21 cellular contexts compared by ENCODE assay signal in genomic region chr15:62600376-62600775, GRCh38.
"Had no signal": no experiment of that assay in that cellular context is flagged by ENCODE, and none has a peak within 500 bp of the region (broad histone marks: within the 10 kb centered on the region; RNA-seq: fewer than 3 reads in every experiment).

No MANE protein-coding gene starts in this region.

- H3K9me3 Mint-ChIP-seq: naive B cell; stimulated activated naive B cell treated with anti-CD40 and anti-IgM and Interleukin-4, amounts not matched to agents 10 μg/mL and 1 μg/mL and 100 μg/mL, for 72 hours; T-cell had no signal

- H3K36me3 ChIP-seq: cardiac muscle cell, left lung, pancreas, right lobe of liver, spleen had no signal

- H3K9me3 ChIP-seq: left lung, mucosa of descending colon, pancreas, right lobe of liver, spleen had no signal

- H3K4me3 Mint-ChIP-seq: activated CD4-positive, alpha-beta T cell treated with anti-CD3 and anti-CD28 coated beads for 36 hours; activated naive CD8-positive, alpha-beta T cell; naive B cell; stimulated activated naive B cell treated with anti-CD40 and anti-IgM and Interleukin-4, amounts not matched to agents 10 μg/mL and 1 μg/mL and 100 μg/mL, for 72 hours; T-cell; WTC11 had no signal

- DNase-seq: activated CD4-positive, alpha-beta T cell treated with anti-CD3 and anti-CD28 coated beads for 36 hours; activated CD4-positive, alpha-beta T cell treated with anti-CD3 and anti-CD28 coated beads, Interleukin-2, amount 50 U/mL, for 48 hours; dermis blood vessel endothelial cell; effector memory CD4-positive, alpha-beta T cell; foreskin keratinocyte; head of caudate nucleus; kidney; left lung; mucosa of descending colon; naive B cell; pancreas; right lobe of liver; spleen; stimulated activated CD4-positive, alpha-beta T cell treated with anti-CD3 and anti-CD28 coated beads, Interleukin-4, amount 100 ng/mL, for 4 hours; stimulated activated naive B cell treated with anti-CD40 and anti-IgM and Interleukin-4, amounts not matched to agents 10 μg/mL and 1 μg/mL and 100 μg/mL, for 72 hours; T-cell had no signal

- H3K27ac ChIP-seq: cardiac muscle cell, foreskin keratinocyte, left lung, pancreas, right lobe of liver, spleen, tibial nerve had no signal

- ATAC-seq: activated CD4-positive, alpha-beta T cell treated with anti-CD3 and anti-CD28 coated beads for 36 hours; foreskin keratinocyte; left lung; mucosa of descending colon; pancreas; right lobe of liver; SK-N-SH treated with all-trans-retinoic acid at 6 μM for 48 hours; stimulated activated naive B cell treated with anti-CD40 and anti-IgM and Interleukin-4, amounts not matched to agents 10 μg/mL and 1 μg/mL and 100 μg/mL, for 72 hours; T-cell; WTC11 had no signal

- H3K4me1 ChIP-seq: left lung, pancreas, spleen had no signal

- H3K27ac Mint-ChIP-seq: activated CD4-positive, alpha-beta T cell treated with anti-CD3 and anti-CD28 coated beads for 36 hours; naive B cell; stimulated activated naive B cell treated with anti-CD40 and anti-IgM and Interleukin-4, amounts not matched to agents 10 μg/mL and 1 μg/mL and 100 μg/mL, for 72 hours; T-cell had no signal

- H3K4me3 ChIP-seq: cardiac muscle cell, left lung, mucosa of descending colon, pancreas, right lobe of liver, spleen, tibial nerve had no signal

- H3K4me1 Mint-ChIP-seq: activated CD4-positive, alpha-beta T cell treated with anti-CD3 and anti-CD28 coated beads for 36 hours; naive B cell; stimulated activated naive B cell treated with anti-CD40 and anti-IgM and Interleukin-4, amounts not matched to agents 10 μg/mL and 1 μg/mL and 100 μg/mL, for 72 hours; T-cell had no signal

- H3K27me3 ChIP-seq: cardiac muscle cell, foreskin keratinocyte, left lung, pancreas, right lobe of liver, spleen, tibial nerve had no signal

- H3K36me3 Mint-ChIP-seq: activated naive CD8-positive, alpha-beta T cell; naive B cell; stimulated activated naive B cell treated with anti-CD40 and anti-IgM and Interleukin-4, amounts not matched to agents 10 μg/mL and 1 μg/mL and 100 μg/mL, for 72 hours; T-cell; WTC11 had no signal
